In the genomic region with DNA sequence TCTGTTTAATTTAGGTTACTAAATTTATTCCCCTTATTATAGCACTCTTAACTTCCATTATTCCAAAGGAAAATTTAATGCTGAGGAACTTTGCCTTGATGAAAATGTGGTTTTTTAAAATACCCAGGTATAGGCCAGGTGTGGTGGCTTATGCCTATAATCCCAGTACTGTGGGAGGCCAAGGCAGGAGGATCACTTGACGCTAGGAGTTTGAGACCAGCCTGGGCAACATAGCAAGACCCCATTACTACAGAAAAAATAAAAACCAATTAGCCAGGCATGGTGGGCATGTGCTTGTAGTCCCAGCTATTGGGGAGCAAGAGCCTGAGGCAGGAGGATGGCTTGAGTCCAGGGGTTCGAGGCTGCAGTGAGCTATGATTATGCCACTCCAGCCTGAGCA, we compare ENCODE assay signal across 2 cellular contexts.
TF ChIP-seq lines count a peak whose summit lies in the region.

No MANE protein-coding gene starts in this region.

TF ChIP-seq in HEK293, 187 proteins besides CTCF, POLR2A, EP300 and RAD21:
- TF ChIP-seq ZNF610 (tag by site-specific recombination; IDR thresholded peaks at IDR 0.05; ENCODE audit: borderline replicate concordance): no peak
- TF ChIP-seq SP2 (tag by site-specific recombination; IDR thresholded peaks at IDR 0.05): no peak
- TF ChIP-seq ZBTB21 (tag by site-specific recombination; IDR thresholded peaks at IDR 0.05): no peak
- TF ChIP-seq ZNF121 (tag by site-specific recombination; IDR thresholded peaks at IDR 0.05): peak; percentile 60; the same call in 1 of the 2 replicates
- TF ChIP-seq ZIC2 (tag by site-specific recombination; IDR thresholded peaks at IDR 0.05): no peak
- TF ChIP-seq, protein P1, sequence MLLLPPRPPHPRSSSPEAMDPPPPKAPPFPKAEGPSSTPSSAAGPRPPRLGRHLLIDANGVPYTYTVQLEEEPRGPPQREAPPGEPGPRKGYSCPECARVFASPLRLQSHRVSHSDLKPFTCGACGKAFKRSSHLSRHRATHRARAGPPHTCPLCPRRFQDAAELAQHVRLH (tag by site-specific recombination; IDR thresholded peaks at IDR 0.05): no peak
- TF ChIP-seq ZNF184 (tag by site-specific recombination; IDR thresholded peaks at IDR 0.05): no peak
- TF ChIP-seq ZNF155 (tag by site-specific recombination; IDR thresholded peaks at IDR 0.05): no peak
- no peak for TF ChIP-seq ZNF600 (tag by site-specific recombination; IDR thresholded peaks at IDR 0.05)

TF ChIP-seq in K562, 482 proteins besides CTCF, POLR2A, EP300 and RAD21:
- TF ChIP-seq COPS2 (conservative IDR thresholded peaks at IDR 0.05) (no peak), ZNF121 (CRISPR knock-in tag; conservative IDR thresholded peaks at IDR 0.05) (peak; percentile 54), RBM25 (IDR thresholded peaks at IDR 0.05; ENCODE audit: low read depth, low read length, severe bottlenecking) (peak; percentile 19), FOXK1 (CRISPR knock-in tag; IDR thresholded peaks at IDR 0.05; ENCODE audit: borderline replicate concordance) (no peak)
